7 cellular contexts compared by ENCODE assay signal in genomic region chr9:68780377-68780707, GRCh38.
A peak's percentile ranks its signal among the peaks of the same experiment; 100 is the strongest.
DNase-seq lines count a peak whose midpoint lies in the region; ATAC-seq and TF ChIP-seq lines count a peak whose summit lies in the region.

No MANE protein-coding gene starts in this region.

- no peaks in the 10 kb centered on the region for H3K9me2 ChIP-seq in HCT116 (ENCODE audit: insufficient read depth)

- no TSS peak for BruUV-seq in HCT116 (replicated peaks; lab: Mats Ljungman, UMichigan)

- no peak for TF ChIP-seq POLR2A in HCT116 (IDR thresholded peaks at IDR 0.05; ENCODE audit: borderline replicate concordance, extremely low read depth, insufficient read depth, insufficient read length)

- peak overlapping the region; percentile 98 for H3K4me2 ChIP-seq in HCT116 (ENCODE audit: low read length)

- no peaks in the 10 kb centered on the region for H4K20me1 ChIP-seq in HCT116 (ENCODE audit: insufficient read depth)

- no peaks in the 10 kb centered on the region for H3K9me3 ChIP-seq in HCT116 (ENCODE audit: control insufficient read depth in 1 of 2, insufficient read depth in 1 of 2, low read depth in 1 of 2, low read length in 2 of 2)
- H3K9me3 ChIP-seq in iPS-20b (ENCODE audit: insufficient read depth, low read depth, low read length): no peaks in the 10 kb centered on the region
- no peaks in the 10 kb centered on the region for H3K9me3 ChIP-seq in thoracic aorta

- H3K9ac ChIP-seq in HCT116 (ENCODE audit: low read length): peak overlapping the region; percentile 82
- H3K9ac ChIP-seq in iPS-20b (ENCODE audit: low read depth, low read length): peak overlapping the region; percentile 95; the same call in 1 of the 2 replicates

- TF ChIP-seq CTCF in HCT116 (IDR thresholded peaks at IDR 0.05 in 2 of 3, conservative IDR thresholded peaks at IDR 0.05 in 1 of 3; ENCODE audit: borderline replicate concordance in 1 of 3, insufficient read depth in 1 of 3, low read depth in 2 of 3, low read length in 2 of 3) (no peak; a peak in 1 of 6 replicates), VCaP (conservative IDR thresholded peaks at IDR 0.05) (no peak; the same call in 1 of the 2 replicates), thoracic aorta (IDR thresholded peaks at IDR 0.05) (no peak)

- H3K27me3 ChIP-seq in HCT116 (ENCODE audit: insufficient read depth, low read length) (0 out of 2 replicates have a peak, but pooled peaks cover 3% of the 10 kb centered on the region), iPS-20b (ENCODE audit: insufficient read depth, low read length) (no peaks in the 10 kb centered on the region), thoracic aorta (replicated peaks; ENCODE audit: insufficient read depth) (no peaks in the 10 kb centered on the region)

- POLR2A ChIA-PET in HCT116 (lab: Charles Lee): interaction anchor here (0.9 kb wide), 1 partner anchor 31 kb away, joined by 3 read pairs; no protein-coding TSS in a partner anchor

- H3K79me2 ChIP-seq in HCT116 (ENCODE audit: insufficient read depth, low read length): peaks cover 12% of the 10 kb centered on the region; the same call in 1 of the 2 replicates

- DNase-seq in HCT116 (ENCODE audit: low read depth, low spot score): no peak
- no peak for DNase-seq in thoracic aorta (ENCODE audit: low spot score)
- no peak for DNase-seq in stimulated activated CD4-positive, alpha-beta T cell treated with anti-CD3 and anti-CD28 coated beads, Interleukin-4, amount 100 ng/mL, for 1 hour
- DNase-seq in NCI-H1417 treated with DMSO at 0.1 percent for 48 hours (lab: John Stamatoyannopoulos, UW): no peak

- TF ChIP-seq RAD21 in HCT116 (IDR thresholded peaks at IDR 0.05; ENCODE audit: low read depth): no peak

- no peak for ATAC-seq in HCT116
- ATAC-seq in thoracic aorta (ENCODE audit: insufficient number of reproducible peaks, low FRiP score, low read depth): no peak
- ATAC-seq in HG02852 (IDR thresholded peaks at IDR 0.05; ENCODE audit: unreplicated experiment): no peak

- intact Hi-C loops in HCT116 (cut with micrococcal nuclease): no loop called here

- RAD21 ChIA-PET in HCT116 (lab: Charles Lee; ENCODE audit: low non-redundant PET in 1 of 2, low total read pairs in 2 of 2, uncharacterized antibody in 2 of 2, unreplicated experiment in 2 of 2): no interaction called here

- H3K4me1 ChIP-seq in HCT116 (ENCODE audit: control insufficient read depth in 1 of 2, insufficient read depth in 2 of 2, low read length in 2 of 2) (peaks cover 0 to 13% of the 10 kb centered on the region in 2 experiments; a peak in 3 of 4 replicates), iPS-20b (ENCODE audit: insufficient read depth, low read length) (peaks cover 5% of the 10 kb centered on the region; the same call in 1 of the 2 replicates), thoracic aorta (ENCODE audit: control insufficient read depth in 1 of 2, low read depth in 2 of 2) (peaks cover 35 to 72% of the 10 kb centered on the region in 2 donors)

- CTCF ChIA-PET in HCT116 (lab: Charles Lee): no interaction called here

- H3K27ac ChIP-seq in HCT116 (ENCODE audit: low read depth, low read length) (peak overlapping the region; percentile 72; the same call in 1 of the 2 replicates), VCaP (peak overlapping the region; percentile 84), iPS-20b (ENCODE audit: low read length) (no peak overlapping the region), thoracic aorta (peak overlapping the region; percentile 93 to 96)

- peak overlapping the region; percentile 78 to 97 for H3K4me3 ChIP-seq in HCT116 (replicated peaks in 1 of 2; ENCODE audit: low read depth in 1 of 2, low read length in 2 of 2)
- peak overlapping the region; percentile 94 for H3K4me3 ChIP-seq in iPS-20b (ENCODE audit: low read length)
- H3K4me3 ChIP-seq in thoracic aorta: peak overlapping the region; percentile 86

- H2AFZ ChIP-seq in HCT116 (ENCODE audit: low read depth, low read length, poor library complexity, severe bottlenecking): no peak overlapping the region

- no peaks in the 10 kb centered on the region for H3K36me3 ChIP-seq in HCT116 (ENCODE audit: control insufficient read depth in 1 of 2, insufficient read depth in 2 of 2, low read length in 2 of 2)
- no peaks in the 10 kb centered on the region for H3K36me3 ChIP-seq in iPS-20b (ENCODE audit: insufficient read depth, low read depth, low read length)
- no peaks in the 10 kb centered on the region for H3K36me3 ChIP-seq in thoracic aorta

TF ChIP-seq in HCT116, 20 proteins besides CTCF, POLR2A, EP300 and RAD21:
- TF ChIP-seq TCF7L2 (IDR thresholded peaks at IDR 0.05; ENCODE audit: borderline replicate concordance, extremely low read depth, insufficient read depth, insufficient read length) (no peak), SIN3A (IDR thresholded peaks at IDR 0.05; ENCODE audit: low read depth) (0 out of 2 replicates have a peak, but pooled peaks have one; percentile 31), ZFX (IDR thresholded peaks at IDR 0.05) (peak; percentile 38; the same call in 1 of the 2 replicates)
